In genomic region chr1:154998818-154999650, GRCh38 we compare ENCODE assay signal across 8 cellular contexts. TPM values are rescaled to one million over a fixed set of nuclear protein-coding genes. Genes with fewer than 3 reads are reported as not detected.
DNase-seq lines count a peak whose midpoint lies in the region; ATAC-seq lines count a peak whose summit lies in the region.

No MANE protein-coding gene starts in this region.

- H3K4me1 ChIP-seq in esophagus (ENCODE audit: control insufficient read depth in 2 of 2, insufficient read depth in 2 of 2, low read length in 1 of 2): peaks cover 0 to 8% of the 10 kb centered on the region in 2 donors

- H3K27ac ChIP-seq in esophagus (ENCODE audit: low read depth in 2 of 2, low read length in 1 of 2): peak overlapping the region; percentile 97 to 98

- POLR2A ChIA-PET in naive thymus-derived CD8-positive, alpha-beta T cell (lab: Charles Lee): interaction anchor here (0.6 to 4.2 kb wide), 15 partner anchors 9 to 779 kb away, joined by 3 to 29 read pairs (median 6); partner anchors contain the start of genes CKS1B, FLAD1, PBXIP1 and PMVK

- H3K36me3 ChIP-seq in esophagus (ENCODE audit: control insufficient read depth in 2 of 2, insufficient read depth in 2 of 2, low read length in 1 of 2): no peaks in the 10 kb centered on the region

- ATAC-seq in naive thymus-derived CD8-positive, alpha-beta T cell: peak; percentile 18 to 22
- ATAC-seq in HG03108 (IDR thresholded peaks at IDR 0.05; ENCODE audit: unreplicated experiment): no peak

- peak overlapping the region in 9 of 10 donors; percentile 27 to 89 (median 84) for H3K27ac Mint-ChIP-seq in naive thymus-derived CD8-positive, alpha-beta T cell

- peak; percentile 79 for DNase-seq in AG20443 (ENCODE audit: low spot score)
- DNase-seq in GM19240 (ENCODE audit: insufficient read length, low spot score): peak; percentile 67
- DNase-seq in NOMO-1 treated with dmso at 0.1 percent for 144 hours (lab: John Stamatoyannopoulos, UW; ENCODE audit: unreplicated experiment): peak; percentile 57
- DNase-seq in activated T-cell treated with anti-CD3 and anti-CD28 coated beads for 48 hours (ENCODE audit: low read depth): peak; percentile 81
- DNase-seq in naive thymus-derived CD8-positive, alpha-beta T cell: peak in 9 of 10 donors; percentile 43 to 79 (median 55)
- peak; percentile 70 for DNase-seq in superior temporal gyrus (ENCODE audit: extremely low spot score)

- no peaks in the 10 kb centered on the region for H3K27me3 ChIP-seq in esophagus (ENCODE audit: control insufficient read depth in 1 of 2, insufficient read depth in 2 of 2, low read length in 2 of 2)

- H3K4me1 Mint-ChIP-seq in naive thymus-derived CD8-positive, alpha-beta T cell: peaks cover 20 to 55% (median 37%) of the 10 kb centered on the region in 4 donors

- 10% methylated on average over 41 to 50 of the region's 50 CpGs for WGBS in esophagus, 2 donors

- H3K9me3 Mint-ChIP-seq in naive thymus-derived CD8-positive, alpha-beta T cell: no peaks in the 10 kb centered on the region

- H3K4me3 Mint-ChIP-seq in naive thymus-derived CD8-positive, alpha-beta T cell: peak overlapping the region; percentile 77 to 92 (median 88)

- peaks cover 0 to 12% (median 0%) of the 10 kb centered on the region in 5 donors for H3K27me3 Mint-ChIP-seq in naive thymus-derived CD8-positive, alpha-beta T cell

- no peaks in the 10 kb centered on the region for H3K36me3 Mint-ChIP-seq in naive thymus-derived CD8-positive, alpha-beta T cell

- H3K9me3 ChIP-seq in esophagus (ENCODE audit: control insufficient read depth in 2 of 2, insufficient read depth in 1 of 2, low read depth in 1 of 2, low read length in 1 of 2): no peaks in the 10 kb centered on the region

- peak overlapping the region; percentile 26 to 95 for H3K4me3 ChIP-seq in esophagus (ENCODE audit: low read depth in 1 of 2, low read length in 2 of 2)

RNA-seq across cellular contexts. Expression of gene ZBTB7B, which starts 3.6 kb away (rescaled TPM):
- polyA plus RNA-seq in esophagus: 10 to 100 TPM; 71.7 to 95.8 TPM
- 10 to 100 TPM; 12.9 to 13.1 TPM for total RNA-seq in naive thymus-derived CD8-positive, alpha-beta T cell
- under 1 TPM; 0.12 to 0.59 (median 0.46) TPM for polyA plus RNA-seq in naive thymus-derived CD8-positive, alpha-beta T cell

RNA-seq across cellular contexts. Expression of gene LENEP, which starts 5.6 kb away (rescaled TPM):
- polyA plus RNA-seq in esophagus: under 1 TPM in 1 of 2 donors, not detected in 1; 0.22 TPM
- under 1 TPM; 0.77 to 0.91 TPM for total RNA-seq in naive thymus-derived CD8-positive, alpha-beta T cell
- polyA plus RNA-seq in naive thymus-derived CD8-positive, alpha-beta T cell: not detected

RNA-seq across cellular contexts. Expression of gene FLAD1, which starts 15.9 kb away (rescaled TPM):
- polyA plus RNA-seq in esophagus: 10 to 100 TPM; 27.1 TPM
- total RNA-seq in naive thymus-derived CD8-positive, alpha-beta T cell: 10 to 100 TPM; 46.6 to 46.8 TPM
- 10 to 100 TPM; 30.9 to 41.8 (median 31.9) TPM for polyA plus RNA-seq in naive thymus-derived CD8-positive, alpha-beta T cell

RNA-seq across cellular contexts. Expression of gene CKS1B, which starts 24.6 kb away (rescaled TPM):
- 10 to 100 TPM in 1 of 2 donors, 1 to 10 TPM in 1; 8.9 to 74.3 TPM for polyA plus RNA-seq in esophagus
- total RNA-seq in naive thymus-derived CD8-positive, alpha-beta T cell: 10 to 100 TPM; 11.1 to 11.7 TPM
- polyA plus RNA-seq in naive thymus-derived CD8-positive, alpha-beta T cell: 10 to 100 TPM; 58.0 to 66.6 (median 63.0) TPM

RNA-seq across cellular contexts. Expression of gene SHC1, which starts 28.5 kb away (rescaled TPM):
- polyA plus RNA-seq in esophagus: 10 to 100 TPM; 28.8 to 38.8 TPM
- 10 to 100 TPM; 60.7 to 68.5 TPM for total RNA-seq in naive thymus-derived CD8-positive, alpha-beta T cell
- 10 to 100 TPM; 22.6 to 27.4 (median 24.4) TPM for polyA plus RNA-seq in naive thymus-derived CD8-positive, alpha-beta T cell

Comparison
In these comparisons a context has a peak if more than half of its experiments do, and no peak if none do; other contexts are left out.
1. RNA of gene ZBTB7B, which starts 3.6 kb away (polyA plus RNA-seq): 71.7 to 95.8 TPM in esophagus; 0.12 to 0.59 TPM in naive thymus-derived CD8-positive, alpha-beta T cell; every median in the first group is over 10 times any median in the second.
2. Peak in every context shown above with its lines, with median percentiles within 50 percentile points of each other: DNase-seq.